Comparison of ENCODE assay signal across 8 cellular contexts in genomic region chr17:4968166-4968915, GRCh38.
A peak's percentile ranks its signal among the peaks of the same experiment; 100 is the strongest.
DNase-seq lines count a peak whose midpoint lies in the region; ATAC-seq and TF ChIP-seq lines count a peak whose summit lies in the region.

No MANE protein-coding gene starts in this region.

- H3K4me3 ChIP-seq in LNCaP clone FGC (ENCODE audit: low read depth, low read length) (peak overlapping the region; percentile 80), iPS-11a (ENCODE audit: low read depth, low read length) (peak overlapping the region; percentile 79)

- peak; percentile 8 for ATAC-seq in GM18907 (IDR thresholded peaks at IDR 0.05; ENCODE audit: unreplicated experiment)
- ATAC-seq in HG03025 (IDR thresholded peaks at IDR 0.05; ENCODE audit: low FRiP score, unreplicated experiment): no peak
- ATAC-seq in HG03442 (IDR thresholded peaks at IDR 0.05; ENCODE audit: unreplicated experiment): no peak
- ATAC-seq in HG03520 (IDR thresholded peaks at IDR 0.05; ENCODE audit: unreplicated experiment): no peak

- DNase-seq in LNCaP clone FGC (ENCODE audit: low read depth): no peak
- DNase-seq in activated naive CD4-positive, alpha-beta T cell treated with anti-CD3 and anti-CD28 coated beads, Interleukin-2, amount 50 U/mL, for 16 hours: peak; percentile 54
- peak; percentile 52 for DNase-seq in stimulated activated CD4-positive, alpha-beta T cell treated with anti-CD3 and anti-CD28 coated beads, Interleukin-4, amount 100 ng/mL, for 24 hours

- TF ChIP-seq CTCF in LNCaP clone FGC (IDR thresholded peaks at IDR 0.05; ENCODE audit: control insufficient read depth, extremely low read depth, insufficient read depth): no peak
